Comparison of ENCODE assay signal across 8 cellular contexts in the genomic region with DNA sequence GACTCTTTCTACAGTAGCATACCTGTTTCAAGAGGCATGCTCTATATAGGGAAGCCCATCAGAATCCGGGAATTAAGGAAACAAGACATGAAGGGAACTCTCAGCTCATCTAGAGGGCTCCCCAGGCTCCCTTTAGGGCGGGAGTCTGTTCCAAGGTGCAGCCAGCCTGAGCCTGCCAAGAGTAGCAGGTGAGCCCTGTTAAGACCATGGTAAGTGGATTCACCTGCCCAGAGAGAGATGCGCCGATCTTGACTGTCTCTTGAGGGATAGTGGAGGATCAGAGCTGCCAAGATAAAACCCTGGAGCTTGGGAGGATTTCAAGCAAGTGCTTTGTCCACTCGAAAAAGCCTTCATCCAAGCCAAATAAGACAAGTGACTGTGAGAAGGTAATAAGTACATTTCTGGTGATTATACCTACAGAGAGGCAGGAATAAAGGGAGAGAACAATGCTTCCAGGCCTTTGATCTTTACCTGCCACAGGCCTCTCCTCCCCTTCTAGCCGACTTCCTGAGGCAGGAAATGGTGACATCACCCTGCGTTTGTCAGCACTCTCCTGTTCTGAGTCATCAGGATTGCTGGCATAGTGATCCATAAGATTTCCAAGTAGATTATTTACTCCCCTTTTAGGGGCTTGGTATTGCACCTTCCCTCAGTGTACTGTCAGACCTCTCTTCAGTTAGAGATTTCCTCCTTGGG. TPM values are rescaled to one million over a fixed set of nuclear protein-coding genes. Genes with fewer than 3 reads are reported as not detected.
A peak's percentile ranks its signal among the peaks of the same experiment; 100 is the strongest.
DNase-seq lines count a peak whose midpoint lies in the region; TF ChIP-seq lines count a peak whose summit lies in the region.

No MANE protein-coding gene starts in this region.

- no peaks in the 10 kb centered on the region for H3K27me3 Mint-ChIP-seq in activated T-cell treated with anti-CD3 and anti-CD28 coated beads, Interleukin-2, amount 50 U/mL, for 24 hours
- H3K27me3 Mint-ChIP-seq in MCF 10A (ENCODE audit: insufficient read depth, unreplicated experiment) (no peaks in the 10 kb centered on the region), nephron (ENCODE audit: low read depth) (no peaks in the 10 kb centered on the region)

- CTCF ChIA-PET in MCF 10A (lab: Yijun Ruan, JAX), result no interaction called here

- H3K27ac Mint-ChIP-seq in activated T-cell treated with anti-CD3 and anti-CD28 coated beads, Interleukin-2, amount 50 U/mL, for 24 hours, result peak overlapping the region; percentile 40
- peak overlapping the region; percentile 94 for H3K27ac Mint-ChIP-seq in MCF 10A (ENCODE audit: low read depth, unreplicated experiment)
- peak overlapping the region; percentile 22 to 41 (median 33) for H3K27ac Mint-ChIP-seq in nephron

- TF ChIP-seq CTCF in MCF 10A (IDR thresholded peaks at IDR 0.05; ENCODE audit: unreplicated experiment) (no peak), nephron (IDR thresholded peaks at IDR 0.05; ENCODE audit: unreplicated experiment in 3 of 3) (no peak)

- intact Hi-C loops in MCF 10A (cut with micrococcal nuclease) (no loop called here), cardiac septum (cut with DNase I) (no loop called here)

- H3K36me3 Mint-ChIP-seq in activated T-cell treated with anti-CD3 and anti-CD28 coated beads, Interleukin-2, amount 50 U/mL, for 24 hours (ENCODE audit: low read depth), result no peaks in the 10 kb centered on the region
- no peaks in the 10 kb centered on the region for H3K36me3 Mint-ChIP-seq in MCF 10A (ENCODE audit: insufficient read depth, unreplicated experiment)
- H3K36me3 Mint-ChIP-seq in nephron (ENCODE audit: low read depth), result peaks cover 3% of the 10 kb centered on the region

- DNase-seq in activated T-cell treated with anti-CD3 and anti-CD28 coated beads, Interleukin-2, amount 50 U/mL, for 24 hours, result no peak
- DNase-seq in activated T-cell treated with anti-CD3 and anti-CD28 coated beads, Interleukin-2, amount 50 U/mL, for 1 hour, result no peak
- peak; percentile 50 for DNase-seq in NCI-H1436 treated with DMSO at 0.1 percent for 48 hours (lab: John Stamatoyannopoulos, UW)
- DNase-seq in MCF 10A (ENCODE audit: unreplicated experiment), result peak; percentile 93
- no peak for DNase-seq in T-helper 9 cell
- DNase-seq in stimulated activated CD8-positive, alpha-beta memory T cell treated with anti-CD3 and anti-CD28 coated beads, Interleukin-4, amount 100 ng/mL, for 48 hours, result no peak
- DNase-seq in cardiac septum (ENCODE audit: low spot score), result no peak

- POLR2A ChIA-PET in MCF 10A (lab: Yijun Ruan, JAX), result interaction anchor here (0.8 to 1.7 kb wide), 4 partner anchors 8 to 612 kb away, joined by 3 to 4 read pairs (median 4); no protein-coding TSS in a partner anchor

- H3K9me3 Mint-ChIP-seq in activated T-cell treated with anti-CD3 and anti-CD28 coated beads, Interleukin-2, amount 50 U/mL, for 24 hours, result peaks cover 2% of the 10 kb centered on the region
- H3K9me3 Mint-ChIP-seq in MCF 10A (ENCODE audit: unreplicated experiment) (no peaks in the 10 kb centered on the region), nephron (peaks cover 19% of the 10 kb centered on the region)

- H3K4me1 Mint-ChIP-seq in activated T-cell treated with anti-CD3 and anti-CD28 coated beads, Interleukin-2, amount 50 U/mL, for 24 hours (ENCODE audit: low read depth), result peaks cover 11% of the 10 kb centered on the region
- H3K4me1 Mint-ChIP-seq in MCF 10A (ENCODE audit: insufficient read depth, unreplicated experiment) (peaks cover 9% of the 10 kb centered on the region), nephron (peaks cover 9% of the 10 kb centered on the region)

- H3K4me3 Mint-ChIP-seq in activated T-cell treated with anti-CD3 and anti-CD28 coated beads, Interleukin-2, amount 50 U/mL, for 24 hours, result no peak overlapping the region
- no peak overlapping the region for H3K4me3 Mint-ChIP-seq in MCF 10A (ENCODE audit: unreplicated experiment)
- H3K4me3 Mint-ChIP-seq in nephron, result no peak overlapping the region

- TSS peak; percentile 93 for BruUV-seq in MCF 10A (replicated peaks; lab: Mats Ljungman, UMichigan)

RNA-seq across cellular contexts. Expression of a gene that starts 31.5 kb away (rescaled TPM):
- total RNA-seq in MCF 10A (2022) (197 and 226 TPM in 2 replicates), cardiac septum (11.3 TPM)

Comparison
In these comparisons a context has a peak if more than half of its experiments do, and no peak if none do; other contexts are left out.
1. DNase-seq: peak in NCI-H1436 treated with DMSO at 0.1 percent for 48 hours (single experiment) and MCF 10A (single experiment); none in activated T-cell treated with anti-CD3 and anti-CD28 coated beads, Interleukin-2, amount 50 U/mL, for 24 hours (single experiment), activated T-cell treated with anti-CD3 and anti-CD28 coated beads, Interleukin-2, amount 50 U/mL, for 1 hour (single experiment), T-helper 9 cell (single experiment), stimulated activated CD8-positive, alpha-beta memory T cell treated with anti-CD3 and anti-CD28 coated beads, Interleukin-4, amount 100 ng/mL, for 48 hours (single experiment) and cardiac septum (single experiment).
2. H3K27ac Mint-ChIP-seq: peak in every context shown above with its lines; median percentile 94 in MCF 10A; 40 in activated T-cell treated with anti-CD3 and anti-CD28 coated beads, Interleukin-2, amount 50 U/mL, for 24 hours; 33 in nephron.
3. RNA of a gene that starts 31.5 kb away (total RNA-seq): 197 to 226 TPM in MCF 10A; 11.3 TPM in cardiac septum (single experiment); every median in the first group is over 10 times any median in the second.